Comparison of ENCODE assay signal across 8 cellular contexts in the genomic region with DNA sequence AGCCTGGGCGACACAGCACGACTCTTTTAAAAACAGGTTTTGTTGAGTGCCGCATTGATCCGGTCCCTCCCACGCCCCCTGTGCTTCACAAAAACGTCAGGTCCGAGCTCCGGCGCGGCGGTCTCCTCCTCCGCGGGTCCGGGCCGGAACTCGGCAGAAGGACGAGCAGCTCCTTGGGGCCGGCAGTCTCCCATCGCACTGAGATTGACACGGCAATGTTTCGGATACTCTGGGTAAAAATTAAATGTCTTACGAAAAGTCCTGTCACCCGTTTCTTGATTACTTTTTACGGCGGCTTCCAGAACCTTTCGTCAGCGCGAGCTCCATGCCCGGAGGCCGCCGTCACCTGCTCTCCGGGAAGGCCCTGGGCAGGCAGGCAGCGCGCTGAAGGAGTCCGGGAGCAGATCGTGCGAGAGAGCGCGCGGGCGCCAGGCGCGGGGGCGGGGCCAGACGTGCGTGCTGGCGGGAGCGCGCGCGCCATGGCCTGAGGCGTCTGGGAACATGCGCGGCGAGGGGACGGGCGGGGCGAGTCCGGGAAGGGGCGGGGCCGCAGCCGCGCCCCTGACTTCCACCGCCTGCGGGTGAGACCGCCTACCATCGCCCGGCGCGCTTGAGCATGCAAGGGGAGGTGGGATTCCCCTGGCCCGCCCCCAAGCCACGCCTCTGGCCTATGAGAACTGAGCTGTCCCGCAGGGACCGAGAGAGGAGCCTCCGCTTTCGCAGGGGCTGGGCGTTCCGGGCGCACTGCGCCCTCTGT.
A peak's percentile ranks its signal among the peaks of the same experiment; 100 is the strongest.
DNase-seq lines count a peak whose midpoint lies in the region; ATAC-seq and TF ChIP-seq lines count a peak whose summit lies in the region.

No MANE protein-coding gene starts in this region.

- TF ChIP-seq CTCF in AG09319 (IDR thresholded peaks at IDR 0.05; ENCODE audit: low read depth, low read length), result no peak; the same call in 1 of the 2 replicates

- peak; percentile 99 for DNase-seq in AG09319 (ENCODE audit: extremely low read depth, low read depth)
- DNase-seq in NCI-H345 (lab: John Stamatoyannopoulos, UW), result peak; percentile 99
- peak; percentile 98 to 99 (median 99) for DNase-seq in activated CD4-positive, CD25-positive, alpha-beta regulatory T cell (lab: John Stamatoyannopoulos, UW)
- peak; percentile 100 for DNase-seq in central memory CD4-positive, alpha-beta T cell
- peak; percentile 100 for DNase-seq in iris pigment epithelial cell (ENCODE audit: low read depth)
- DNase-seq in stimulated activated CD4-positive, alpha-beta T cell treated with anti-CD3 and anti-CD28 coated beads, Interleukin-12 subunit alpha, Interleukin-12 subunit beta, amount 100 ng/mL, for 24 hours (ENCODE audit: low read depth in 2 of 2), result peak; percentile 99

- ATAC-seq in GM19025 (IDR thresholded peaks at IDR 0.05; ENCODE audit: low read depth, unreplicated experiment) (peak; percentile 97), HG03280 (IDR thresholded peaks at IDR 0.05; ENCODE audit: unreplicated experiment) (peak; percentile 96)

Comparison
In these comparisons a context has a peak if more than half of its experiments do, and no peak if none do; other contexts are left out.
1. Peak in every context shown above with its lines: DNase-seq and ATAC-seq.